ENCODE assay signal across 1 cellular context in the genomic region with DNA sequence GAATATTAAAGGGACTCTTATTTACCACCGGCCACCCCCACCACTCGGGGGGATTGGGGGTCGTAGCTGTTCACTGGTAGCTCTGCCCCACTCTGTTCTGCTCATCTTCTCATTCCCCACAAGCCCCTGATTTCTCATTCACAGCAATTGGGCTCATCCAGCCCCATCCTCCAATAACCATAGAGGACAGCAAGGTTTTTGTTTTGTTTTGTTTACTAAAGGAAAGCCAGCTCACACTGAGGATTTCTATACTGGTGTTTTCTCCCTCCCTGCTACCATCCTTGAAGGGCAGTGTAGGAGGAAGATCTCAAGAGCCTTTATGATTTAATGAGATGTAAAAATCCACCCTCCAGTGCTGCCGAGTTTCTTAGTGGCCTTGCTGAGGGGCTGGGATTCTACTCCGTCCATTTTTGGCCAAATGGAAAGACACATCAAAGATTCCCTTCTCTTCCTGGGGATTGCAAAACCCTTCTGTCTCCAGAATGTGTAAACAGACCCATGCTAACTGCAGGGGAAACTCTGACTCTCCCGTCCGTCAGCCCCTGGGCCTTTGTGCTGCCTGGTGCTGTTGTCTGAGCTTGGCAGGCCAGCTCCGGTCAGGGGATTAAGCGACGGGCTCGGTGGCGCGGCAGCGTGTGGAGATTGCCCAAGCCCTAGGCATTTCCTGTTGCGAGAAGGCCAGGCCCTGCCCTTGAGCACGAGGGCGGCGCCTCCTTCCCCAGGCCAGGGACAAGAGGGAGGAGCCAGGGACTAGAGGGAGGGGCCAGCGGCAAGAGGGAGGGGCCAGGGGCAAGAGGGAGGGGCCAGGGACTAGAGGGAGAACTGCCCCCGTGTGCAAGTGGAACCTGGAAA.
TF ChIP-seq lines count a peak whose summit lies in the region.

No MANE protein-coding gene starts in this region.

TF ChIP-seq in HepG2, 621 proteins besides CTCF, POLR2A, EP300 and RAD21 (continued from another document and continues in another):
- TF ChIP-seq, protein P1, sequence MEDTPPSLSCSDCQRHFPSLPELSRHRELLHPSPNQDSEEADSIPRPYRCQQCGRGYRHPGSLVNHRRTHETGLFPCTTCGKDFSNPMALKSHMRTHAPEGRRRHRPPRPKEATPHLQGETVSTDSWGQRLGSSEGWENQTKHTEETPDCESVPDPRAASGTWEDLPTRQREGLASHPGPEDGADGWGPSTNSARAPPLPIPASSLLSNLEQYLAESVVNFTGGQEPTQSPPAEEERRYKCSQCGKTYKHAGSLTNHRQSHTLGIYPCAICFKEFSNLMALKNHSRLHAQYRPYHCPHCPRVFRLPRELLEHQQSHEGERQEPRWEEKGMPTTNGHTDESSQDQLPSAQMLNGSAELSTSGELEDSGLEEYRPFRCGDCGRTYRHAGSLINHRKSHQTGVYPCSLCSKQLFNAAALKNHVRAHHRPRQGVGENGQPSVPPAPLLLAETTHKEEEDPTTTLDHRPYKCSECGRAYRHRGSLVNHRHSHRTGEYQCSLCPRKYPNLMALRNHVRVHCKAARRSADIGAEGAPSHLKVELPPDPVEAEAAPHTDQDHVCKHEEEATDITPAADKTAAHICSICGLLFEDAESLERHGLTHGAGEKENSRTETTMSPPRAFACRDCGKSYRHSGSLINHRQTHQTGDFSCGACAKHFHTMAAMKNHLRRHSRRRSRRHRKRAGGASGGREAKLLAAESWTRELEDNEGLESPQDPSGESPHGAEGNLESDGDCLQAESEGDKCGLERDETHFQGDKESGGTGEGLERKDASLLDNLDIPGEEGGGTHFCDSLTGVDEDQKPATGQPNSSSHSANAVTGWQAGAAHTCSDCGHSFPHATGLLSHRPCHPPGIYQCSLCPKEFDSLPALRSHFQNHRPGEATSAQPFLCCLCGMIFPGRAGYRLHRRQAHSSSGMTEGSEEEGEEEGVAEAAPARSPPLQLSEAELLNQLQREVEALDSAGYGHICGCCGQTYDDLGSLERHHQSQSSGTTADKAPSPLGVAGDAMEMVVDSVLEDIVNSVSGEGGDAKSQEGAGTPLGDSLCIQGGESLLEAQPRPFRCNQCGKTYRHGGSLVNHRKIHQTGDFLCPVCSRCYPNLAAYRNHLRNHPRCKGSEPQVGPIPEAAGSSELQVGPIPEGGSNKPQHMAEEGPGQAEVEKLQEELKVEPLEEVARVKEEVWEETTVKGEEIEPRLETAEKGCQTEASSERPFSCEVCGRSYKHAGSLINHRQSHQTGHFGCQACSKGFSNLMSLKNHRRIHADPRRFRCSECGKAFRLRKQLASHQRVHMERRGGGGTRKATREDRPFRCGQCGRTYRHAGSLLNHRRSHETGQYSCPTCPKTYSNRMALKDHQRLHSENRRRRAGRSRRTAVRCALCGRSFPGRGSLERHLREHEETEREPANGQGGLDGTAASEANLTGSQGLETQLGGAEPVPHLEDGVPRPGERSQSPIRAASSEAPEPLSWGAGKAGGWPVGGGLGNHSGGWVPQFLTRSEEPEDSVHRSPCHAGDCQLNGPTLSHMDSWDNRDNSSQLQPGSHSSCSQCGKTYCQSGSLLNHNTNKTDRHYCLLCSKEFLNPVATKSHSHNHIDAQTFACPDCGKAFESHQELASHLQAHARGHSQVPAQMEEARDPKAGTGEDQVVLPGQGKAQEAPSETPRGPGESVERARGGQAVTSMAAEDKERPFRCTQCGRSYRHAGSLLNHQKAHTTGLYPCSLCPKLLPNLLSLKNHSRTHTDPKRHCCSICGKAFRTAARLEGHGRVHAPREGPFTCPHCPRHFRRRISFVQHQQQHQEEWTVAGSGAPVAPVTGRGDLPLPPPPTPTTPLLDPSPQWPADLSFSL (CRISPR knock-in tag; IDR thresholded peaks at IDR 0.05) = peak; percentile 2; the same call in 1 of the 2 replicates
- TF ChIP-seq ZSCAN20 (CRISPR knock-in tag; IDR thresholded peaks at IDR 0.05; ENCODE audit: borderline replicate concordance) (no peak; the same call in 1 of the 2 replicates), ZNF124 (CRISPR knock-in tag; IDR thresholded peaks at IDR 0.05) (peak; percentile 99), ZNF292 (CRISPR knock-in tag; IDR thresholded peaks at IDR 0.05; ENCODE audit: borderline replicate concordance, low read depth) (peak; percentile 100), CC2D1A (CRISPR knock-in tag; IDR thresholded peaks at IDR 0.05) (no peak), NCOA5 (CRISPR knock-in tag; IDR thresholded peaks at IDR 0.05) (no peak), SRY (CRISPR knock-in tag; IDR thresholded peaks at IDR 0.05) (peak; percentile 97), BCL6 (CRISPR knock-in tag; IDR thresholded peaks at IDR 0.05) (peak; percentile 94), TCF7 (IDR thresholded peaks at IDR 0.05; ENCODE audit: low read depth) (peak; percentile 90), ZNF367 (CRISPR knock-in tag; IDR thresholded peaks at IDR 0.05; ENCODE audit: borderline replicate concordance) (no peak), ZNF33B (CRISPR knock-in tag; IDR thresholded peaks at IDR 0.05) (no peak), KMT2B (CRISPR knock-in tag; IDR thresholded peaks at IDR 0.05) (peak; percentile 93), ELF3 (CRISPR knock-in tag; IDR thresholded peaks at IDR 0.05) (peak; percentile 100), HOXA7 (CRISPR knock-in tag; IDR thresholded peaks at IDR 0.05) (no peak), ZNF780A (CRISPR knock-in tag; IDR thresholded peaks at IDR 0.05) (peak; percentile 71; the same call in 1 of the 2 replicates), HNF4G (IDR thresholded peaks at IDR 0.05; ENCODE audit: borderline replicate concordance, low read depth, low read length) (peak; percentile 70; the same call in 1 of the 2 replicates), HNF4G (CRISPR knock-in tag; IDR thresholded peaks at IDR 0.05; ENCODE audit: borderline replicate concordance, low read depth) (peak; percentile 94; the same call in 1 of the 2 replicates), JDP2 (CRISPR knock-in tag; IDR thresholded peaks at IDR 0.05; ENCODE audit: borderline replicate concordance) (no peak; the same call in 1 of the 2 replicates), ZEB1 (IDR thresholded peaks at IDR 0.05; ENCODE audit: insufficient replicate concordance, low read depth) (no peak), RBAK (CRISPR knock-in tag; IDR thresholded peaks at IDR 0.05) (peak; percentile 59; the same call in 1 of the 2 replicates), FOXC1 (CRISPR knock-in tag; IDR thresholded peaks at IDR 0.05; ENCODE audit: borderline replicate concordance) (peak; percentile 85; the same call in 1 of the 2 replicates), GZF1 (CRISPR knock-in tag; IDR thresholded peaks at IDR 0.05) (peak; percentile 84; the same call in 1 of the 2 replicates), TOPORS (CRISPR knock-in tag; IDR thresholded peaks at IDR 0.05) (peak; percentile 95), PHB2 (IDR thresholded peaks at IDR 0.05; ENCODE audit: partially characterized antibody) (no peak), TRIM24 (CRISPR knock-in tag; IDR thresholded peaks at IDR 0.05) (peak; percentile 98), PHF5A (CRISPR knock-in tag; IDR thresholded peaks at IDR 0.05; ENCODE audit: low read depth, unreplicated experiment) (peak; percentile 100), IRX3 (CRISPR knock-in tag; IDR thresholded peaks at IDR 0.05; ENCODE audit: borderline replicate concordance, low read depth) (peak; percentile 96), MIXL1 (CRISPR knock-in tag; IDR thresholded peaks at IDR 0.05) (peak; percentile 96; the same call in 1 of the 2 replicates), YY1 (IDR thresholded peaks at IDR 0.05; ENCODE audit: insufficient read depth, insufficient replicate concordance, low read depth, low read length) (peak; percentile 79), YEATS2 (CRISPR knock-in tag; IDR thresholded peaks at IDR 0.05; ENCODE audit: borderline replicate concordance) (peak; percentile 94), BRD4 (CRISPR knock-in tag; IDR thresholded peaks at IDR 0.05) (peak; percentile 98), ATF1 (CRISPR knock-in tag; IDR thresholded peaks at IDR 0.05) (no peak), MXD4 (CRISPR knock-in tag; IDR thresholded peaks at IDR 0.05) (no peak; the same call in none of the 2 replicates), ZNF766 (CRISPR knock-in tag; IDR thresholded peaks at IDR 0.05; ENCODE audit: borderline replicate concordance) (peak; percentile 79; the same call in 1 of the 2 replicates), ZFP36L2 (CRISPR knock-in tag; IDR thresholded peaks at IDR 0.05) (no peak), ZNF558 (CRISPR knock-in tag; IDR thresholded peaks at IDR 0.05; ENCODE audit: borderline replicate concordance) (peak; percentile 48; the same call in 1 of the 2 replicates), KLF9 (CRISPR knock-in tag; IDR thresholded peaks at IDR 0.05; ENCODE audit: low read depth) (peak; percentile 88; the same call in 1 of the 2 replicates), ZSCAN29 (CRISPR knock-in tag; conservative IDR thresholded peaks at IDR 0.05) (peak; percentile 97)
- TF ChIP-seq, protein P2, sequence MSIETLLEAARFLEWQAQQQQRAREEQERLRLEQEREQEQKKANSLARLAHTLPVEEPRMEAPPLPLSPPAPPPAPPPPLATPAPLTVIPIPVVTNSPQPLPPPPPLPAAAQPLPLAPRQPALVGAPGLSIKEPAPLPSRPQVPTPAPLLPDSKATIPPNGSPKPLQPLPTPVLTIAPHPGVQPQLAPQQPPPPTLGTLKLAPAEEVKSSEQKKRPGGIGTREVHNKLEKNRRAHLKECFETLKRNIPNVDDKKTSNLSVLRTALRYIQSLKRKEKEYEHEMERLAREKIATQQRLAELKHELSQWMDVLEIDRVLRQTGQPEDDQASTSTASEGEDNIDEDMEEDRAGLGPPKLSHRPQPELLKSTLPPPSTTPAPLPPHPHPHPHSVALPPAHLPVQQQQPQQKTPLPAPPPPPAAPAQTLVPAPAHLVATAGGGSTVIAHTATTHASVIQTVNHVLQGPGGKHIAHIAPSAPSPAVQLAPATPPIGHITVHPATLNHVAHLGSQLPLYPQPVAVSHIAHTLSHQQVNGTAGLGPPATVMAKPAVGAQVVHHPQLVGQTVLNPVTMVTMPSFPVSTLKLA (IDR thresholded peaks at IDR 0.05) = peak; percentile 82
- TF ChIP-seq, protein P3, sequence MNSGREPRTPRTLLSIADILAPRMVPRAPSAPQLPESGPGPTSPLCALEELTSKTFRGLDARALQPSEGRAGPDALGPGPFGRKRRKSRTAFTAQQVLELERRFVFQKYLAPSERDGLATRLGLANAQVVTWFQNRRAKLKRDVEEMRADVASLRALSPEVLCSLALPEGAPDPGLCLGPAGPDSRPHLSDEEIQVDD (CRISPR knock-in tag; IDR thresholded peaks at IDR 0.05; ENCODE audit: borderline replicate concordance) = peak; percentile 52; the same call in 1 of the 2 replicates
- TF ChIP-seq, protein P4, sequence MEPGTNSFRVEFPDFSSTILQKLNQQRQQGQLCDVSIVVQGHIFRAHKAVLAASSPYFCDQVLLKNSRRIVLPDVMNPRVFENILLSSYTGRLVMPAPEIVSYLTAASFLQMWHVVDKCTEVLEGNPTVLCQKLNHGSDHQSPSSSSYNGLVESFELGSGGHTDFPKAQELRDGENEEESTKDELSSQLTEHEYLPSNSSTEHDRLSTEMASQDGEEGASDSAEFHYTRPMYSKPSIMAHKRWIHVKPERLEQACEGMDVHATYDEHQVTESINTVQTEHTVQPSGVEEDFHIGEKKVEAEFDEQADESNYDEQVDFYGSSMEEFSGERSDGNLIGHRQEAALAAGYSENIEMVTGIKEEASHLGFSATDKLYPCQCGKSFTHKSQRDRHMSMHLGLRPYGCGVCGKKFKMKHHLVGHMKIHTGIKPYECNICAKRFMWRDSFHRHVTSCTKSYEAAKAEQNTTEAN (CRISPR knock-in tag; conservative IDR thresholded peaks at IDR 0.05) = peak; percentile 92
- TF ChIP-seq, protein P5, sequence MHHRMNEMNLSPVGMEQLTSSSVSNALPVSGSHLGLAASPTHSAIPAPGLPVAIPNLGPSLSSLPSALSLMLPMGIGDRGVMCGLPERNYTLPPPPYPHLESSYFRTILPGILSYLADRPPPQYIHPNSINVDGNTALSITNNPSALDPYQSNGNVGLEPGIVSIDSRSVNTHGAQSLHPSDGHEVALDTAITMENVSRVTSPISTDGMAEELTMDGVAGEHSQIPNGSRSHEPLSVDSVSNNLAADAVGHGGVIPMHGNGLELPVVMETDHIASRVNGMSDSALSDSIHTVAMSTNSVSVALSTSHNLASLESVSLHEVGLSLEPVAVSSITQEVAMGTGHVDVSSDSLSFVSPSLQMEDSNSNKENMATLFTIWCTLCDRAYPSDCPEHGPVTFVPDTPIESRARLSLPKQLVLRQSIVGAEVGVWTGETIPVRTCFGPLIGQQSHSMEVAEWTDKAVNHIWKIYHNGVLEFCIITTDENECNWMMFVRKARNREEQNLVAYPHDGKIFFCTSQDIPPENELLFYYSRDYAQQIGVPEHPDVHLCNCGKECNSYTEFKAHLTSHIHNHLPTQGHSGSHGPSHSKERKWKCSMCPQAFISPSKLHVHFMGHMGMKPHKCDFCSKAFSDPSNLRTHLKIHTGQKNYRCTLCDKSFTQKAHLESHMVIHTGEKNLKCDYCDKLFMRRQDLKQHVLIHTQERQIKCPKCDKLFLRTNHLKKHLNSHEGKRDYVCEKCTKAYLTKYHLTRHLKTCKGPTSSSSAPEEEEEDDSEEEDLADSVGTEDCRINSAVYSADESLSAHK (CRISPR knock-in tag; IDR thresholded peaks at IDR 0.05; ENCODE audit: borderline replicate concordance) = no peak
- TF ChIP-seq, protein P6, sequence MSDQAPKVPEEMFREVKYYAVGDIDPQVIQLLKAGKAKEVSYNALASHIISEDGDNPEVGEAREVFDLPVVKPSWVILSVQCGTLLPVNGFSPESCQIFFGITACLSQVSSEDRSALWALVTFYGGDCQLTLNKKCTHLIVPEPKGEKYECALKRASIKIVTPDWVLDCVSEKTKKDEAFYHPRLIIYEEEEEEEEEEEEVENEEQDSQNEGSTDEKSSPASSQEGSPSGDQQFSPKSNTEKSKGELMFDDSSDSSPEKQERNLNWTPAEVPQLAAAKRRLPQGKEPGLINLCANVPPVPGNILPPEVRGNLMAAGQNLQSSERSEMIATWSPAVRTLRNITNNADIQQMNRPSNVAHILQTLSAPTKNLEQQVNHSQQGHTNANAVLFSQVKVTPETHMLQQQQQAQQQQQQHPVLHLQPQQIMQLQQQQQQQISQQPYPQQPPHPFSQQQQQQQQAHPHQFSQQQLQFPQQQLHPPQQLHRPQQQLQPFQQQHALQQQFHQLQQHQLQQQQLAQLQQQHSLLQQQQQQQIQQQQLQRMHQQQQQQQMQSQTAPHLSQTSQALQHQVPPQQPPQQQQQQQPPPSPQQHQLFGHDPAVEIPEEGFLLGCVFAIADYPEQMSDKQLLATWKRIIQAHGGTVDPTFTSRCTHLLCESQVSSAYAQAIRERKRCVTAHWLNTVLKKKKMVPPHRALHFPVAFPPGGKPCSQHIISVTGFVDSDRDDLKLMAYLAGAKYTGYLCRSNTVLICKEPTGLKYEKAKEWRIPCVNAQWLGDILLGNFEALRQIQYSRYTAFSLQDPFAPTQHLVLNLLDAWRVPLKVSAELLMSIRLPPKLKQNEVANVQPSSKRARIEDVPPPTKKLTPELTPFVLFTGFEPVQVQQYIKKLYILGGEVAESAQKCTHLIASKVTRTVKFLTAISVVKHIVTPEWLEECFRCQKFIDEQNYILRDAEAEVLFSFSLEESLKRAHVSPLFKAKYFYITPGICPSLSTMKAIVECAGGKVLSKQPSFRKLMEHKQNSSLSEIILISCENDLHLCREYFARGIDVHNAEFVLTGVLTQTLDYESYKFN (CRISPR knock-in tag; conservative IDR thresholded peaks at IDR 0.05) = peak; percentile 99
- TF ChIP-seq, protein P7, sequence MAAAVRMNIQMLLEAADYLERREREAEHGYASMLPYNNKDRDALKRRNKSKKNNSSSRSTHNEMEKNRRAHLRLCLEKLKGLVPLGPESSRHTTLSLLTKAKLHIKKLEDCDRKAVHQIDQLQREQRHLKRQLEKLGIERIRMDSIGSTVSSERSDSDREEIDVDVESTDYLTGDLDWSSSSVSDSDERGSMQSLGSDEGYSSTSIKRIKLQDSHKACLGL (CRISPR knock-in tag; IDR thresholded peaks at IDR 0.05) = peak; percentile 95
